ENCODE assay signal across 8 cellular contexts in genomic region chr3:105868450-105868744, GRCh38. TPM values are rescaled to one million over a fixed set of nuclear protein-coding genes. Genes with fewer than 3 reads are reported as not detected.
DNase-seq lines count a peak whose midpoint lies in the region; ATAC-seq, FAIRE-seq and TF ChIP-seq lines count a peak whose summit lies in the region.

No MANE protein-coding gene starts in this region.

- TF ChIP-seq CTCF in endothelial cell of umbilical vein (IDR thresholded peaks at IDR 0.05; ENCODE audit: extremely low read depth in 1 of 2, insufficient read depth in 1 of 2, low read depth in 1 of 2, low read length in 2 of 2) (no peak), transverse colon (IDR thresholded peaks at IDR 0.05) (no peak)

- ATAC-seq in GM21515 (IDR thresholded peaks at IDR 0.05; ENCODE audit: unreplicated experiment), result peak; percentile 2

- in situ Hi-C loops in transverse colon (cut with MboI; ENCODE audit: low pct_ligation_motif_present in 1 of 4, low pct_unique_long_range_greater_than_20kb in 1 of 4, low sequenced_read_pairs in 3 of 4), result loop anchor here in 1 of 4 donors (25.0 kb wide), 1 partner anchor 181 kb away; no protein-coding TSS in a partner anchor

- H3K9me3 ChIP-seq in endothelial cell of umbilical vein (replicated peaks; ENCODE audit: control insufficient read depth, insufficient read depth, low read length) (no peaks in the 10 kb centered on the region), mesodermal cell (ENCODE audit: control insufficient read depth, low read length) (no peaks in the 10 kb centered on the region), transverse colon (no peaks in the 10 kb centered on the region)

- no peaks in the 10 kb centered on the region for H3K36me3 ChIP-seq in endothelial cell of umbilical vein (ENCODE audit: control insufficient read depth in 2 of 2, extremely low read depth in 1 of 2, insufficient read depth in 2 of 2, low read length in 2 of 2)
- H3K36me3 ChIP-seq in mesodermal cell (ENCODE audit: control insufficient read depth, insufficient read depth, low read length), result peaks cover 23% of the 10 kb centered on the region
- no peaks in the 10 kb centered on the region for H3K36me3 ChIP-seq in transverse colon

- peak overlapping the region; percentile 86 for H2AFZ ChIP-seq in endothelial cell of umbilical vein (ENCODE audit: low read depth, low read length)

- dilution Hi-C loops in endothelial cell of umbilical vein (cut with MboI; ENCODE audit: extremely low pct_ligation_motif_present, low sequenced_read_pairs), result no loop called here

- WGBS in mesodermal cell (ENCODE audit: insufficient coverage in 2 of 2), 2 experiments, result 0% methylated on average over 3 to 25 of the region's 27 CpGs
- 0% methylated on average over 21 of the region's 27 CpGs; no CpG with 5 or more reads in 1 of the 2 donors for WGBS in transverse colon (ENCODE audit: low coverage in 1 of 2), 2 donors

- peak overlapping the region; percentile 93 for H3K9ac ChIP-seq in endothelial cell of umbilical vein (replicated peaks; ENCODE audit: extremely low read depth, insufficient read depth, low read length)

- no peaks in the 10 kb centered on the region for H3K27me3 ChIP-seq in endothelial cell of umbilical vein (ENCODE audit: control insufficient read depth in 2 of 2, insufficient read depth in 2 of 2, low read length in 2 of 2)
- no peaks in the 10 kb centered on the region for H3K27me3 ChIP-seq in transverse colon

- H3K4me1 ChIP-seq in endothelial cell of umbilical vein (ENCODE audit: control insufficient read depth, extremely low read depth, insufficient read depth, low read length) (peaks cover 40% of the 10 kb centered on the region), mesodermal cell (ENCODE audit: control insufficient read depth, insufficient read depth, low read length, poor library complexity, severe bottlenecking) (no peaks in the 10 kb centered on the region), transverse colon (peaks cover 0 to 55% (median 29%) of the 10 kb centered on the region in 4 donors)

- peak overlapping the region; percentile 97 for H3K4me2 ChIP-seq in endothelial cell of umbilical vein (ENCODE audit: insufficient read depth, low read length)

- no peaks in the 10 kb centered on the region for H4K20me1 ChIP-seq in endothelial cell of umbilical vein (replicated peaks; ENCODE audit: control insufficient read depth, extremely low read depth, insufficient read depth, low read length)

- CTCF ChIA-PET in endothelial cell of umbilical vein (lab: Charles Lee), result interaction anchor here (1.5 to 2.7 kb wide), 3 partner anchors 181 to 1196 kb away, joined by 6 to 9 read pairs (median 7); no protein-coding TSS in a partner anchor

- intact Hi-C loops in endothelial cell of umbilical vein (cut with micrococcal nuclease) (loop anchor here (2.0 to 10.0 kb wide), 9 partner anchors 40 to 1196 kb away; partner anchors contain the start of gene ALCAM), transverse colon (cut with DNase I; ENCODE audit: low total_unique reads) (no loop called here)

- POLR2A ChIA-PET in endothelial cell of umbilical vein (lab: Charles Lee), result interaction anchor here (0.7 kb wide), 1 partner anchor 1143 kb away, joined by 3 read pairs; no protein-coding TSS in a partner anchor

- TF ChIP-seq POLR2A in endothelial cell of umbilical vein (IDR thresholded peaks at IDR 0.05; ENCODE audit: low read depth, low read length) (no peak), transverse colon (IDR thresholded peaks at IDR 0.05) (no peak)

- TF ChIP-seq EP300 in transverse colon (IDR thresholded peaks at IDR 0.05; ENCODE audit: low read depth), result no peak

- H3K27ac ChIP-seq in endothelial cell of umbilical vein (ENCODE audit: insufficient read depth, low read depth, low read length) (peak overlapping the region; percentile 64), mesodermal cell (ENCODE audit: low read depth, low read length, severe bottlenecking) (peak overlapping the region; percentile 71), transverse colon (peak overlapping the region; percentile 95 to 98 (median 96))

- no peaks in the 10 kb centered on the region for H3K9me1 ChIP-seq in endothelial cell of umbilical vein (replicated peaks; ENCODE audit: control insufficient read depth, extremely low read depth, insufficient read depth, low read length)

- H3K4me3 ChIP-seq in endothelial cell of umbilical vein (replicated peaks in 1 of 3; ENCODE audit: insufficient read depth in 1 of 3, low read depth in 1 of 3, low read length in 3 of 3), result peak overlapping the region; percentile 84 to 97 (median 94)
- peak overlapping the region; percentile 85 for H3K4me3 ChIP-seq in mesodermal cell (ENCODE audit: extremely low read depth, insufficient read depth, low read length, poor library complexity, severe bottlenecking)
- H3K4me3 ChIP-seq in transverse colon, result peak overlapping the region; percentile 75 to 92 (median 88)

- DNase-seq in EH (ENCODE audit: low read depth) (peak; percentile 71), HuH-7.5 (ENCODE audit: low spot score) (peak; percentile 44), endothelial cell of umbilical vein (ENCODE audit: low read depth, low spot score) (no peak), transverse colon (peak; percentile 60)
- DNase-seq in activated CD4-positive, alpha-beta T cell treated with anti-CD3 and anti-CD28 coated beads for 48 hours, result peak; percentile 39
- DNase-seq in central memory CD4-positive, alpha-beta T cell, result no peak

- BruUV-seq in endothelial cell of umbilical vein (replicated peaks; lab: Mats Ljungman, UMichigan), result no TSS peak

- no peak for FAIRE-seq in endothelial cell of umbilical vein (lab: Jason Lieb, UNC)

- H3K79me2 ChIP-seq in endothelial cell of umbilical vein (ENCODE audit: control insufficient read depth, insufficient read depth, low read length), result peaks cover 29% of the 10 kb centered on the region

TF ChIP-seq in endothelial cell of umbilical vein, 7 proteins besides CTCF, POLR2A, EP300 and RAD21:
- TF ChIP-seq GATA2 (IDR thresholded peaks at IDR 0.05; ENCODE audit: insufficient read depth, insufficient read length, low read depth, low read length), result no peak
- TF ChIP-seq FOS (IDR thresholded peaks at IDR 0.05; ENCODE audit: borderline replicate concordance, insufficient read depth, low read length), result no peak
- TF ChIP-seq MYC (IDR thresholded peaks at IDR 0.05; ENCODE audit: low read depth, low read length), result no peak
- TF ChIP-seq EZH2 (IDR thresholded peaks at IDR 0.05; ENCODE audit: borderline replicate concordance, low read depth, low read length, severe bottlenecking), result no peak
- no peak for TF ChIP-seq MAX (IDR thresholded peaks at IDR 0.05; ENCODE audit: insufficient read depth, insufficient read length)
- TF ChIP-seq JUN (IDR thresholded peaks at IDR 0.05; ENCODE audit: borderline replicate concordance, insufficient read depth, insufficient read length, low read depth), result no peak
- no peak for TF ChIP-seq POLR2AphosphoS5 (IDR thresholded peaks at IDR 0.05; ENCODE audit: insufficient read depth, low read depth, low read length)

RNA-seq across cellular contexts. Expression of gene CBLB, which starts 0.4 kb away (rescaled TPM):
- total RNA-seq in endothelial cell of umbilical vein, result 39.6 and 39.8 TPM in 2 replicates
- polyA plus RNA-seq in endothelial cell of umbilical vein, result 17.1 and 17.8 TPM in 2 replicates
- 13.2 and 15.4 TPM in 2 replicates for polyA plus RNA-seq in endothelial cell of umbilical vein (2011; cell fraction: cytosol; rRNA removed)
- polyA plus RNA-seq in endothelial cell of umbilical vein (2011; cell fraction: nucleus; rRNA removed), result 62.4 and 64.5 TPM in 2 replicates
- polyA plus RNA-seq in endothelial cell of umbilical vein (2012), result 19.5 and 22.0 TPM in 2 replicates
- polyA minus RNA-seq in endothelial cell of umbilical vein, result 43.2 and 47.8 TPM in 2 replicates
- polyA minus RNA-seq in endothelial cell of umbilical vein (2011; cell fraction: cytosol; rRNA and poly(A)+ RNA removed), result 2.6 TPM
- polyA minus RNA-seq in endothelial cell of umbilical vein (2011; cell fraction: nucleus; rRNA and poly(A)+ RNA removed), result 139 and 164 TPM in 2 replicates
- polyA plus RNA-seq in mesodermal cell (2013, experiment 1 of 2), result 34.5 TPM
- 32.2 TPM for polyA plus RNA-seq in mesodermal cell (2013, experiment 2 of 2)
- 10 to 100 TPM; 25.1 to 76.2 (median 63.6) TPM for total RNA-seq in transverse colon

Comparison
In these comparisons a context has a peak if more than half of its experiments do, and no peak if none do; other contexts are left out.
1. DNase-seq: peak in EH (single experiment), HuH-7.5 (single experiment), activated CD4-positive, alpha-beta T cell treated with anti-CD3 and anti-CD28 coated beads for 48 hours (single experiment) and transverse colon (single experiment); none in endothelial cell of umbilical vein (single experiment) and central memory CD4-positive, alpha-beta T cell (single experiment).
2. Peak in every context shown above with its lines, with median percentiles within 50 percentile points of each other: H3K27ac ChIP-seq and H3K4me3 ChIP-seq.